Comparison of ENCODE assay signal across 16 cellular contexts in the genomic region with DNA sequence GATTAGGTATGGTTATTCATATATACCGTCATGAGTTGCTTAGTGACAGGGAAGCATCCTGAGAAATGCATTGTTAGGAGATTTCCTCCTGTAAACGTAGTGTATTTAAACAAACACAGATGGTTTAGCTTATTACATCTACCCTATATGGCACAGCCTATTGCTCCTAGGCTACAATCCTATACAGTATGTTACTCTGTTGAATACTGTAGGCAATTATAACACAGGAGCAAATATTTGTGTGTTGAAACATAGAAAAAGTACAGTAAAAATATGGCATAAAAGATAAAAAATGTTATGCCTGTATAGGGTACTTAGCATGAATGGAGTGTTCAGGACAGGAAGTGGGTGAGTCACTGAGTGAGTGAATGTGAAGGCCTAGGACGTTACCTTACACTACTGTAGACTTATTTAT.
DNase-seq lines count a peak whose midpoint lies in the region; ATAC-seq and TF ChIP-seq lines count a peak whose summit lies in the region.
"Had no signal": no experiment of that assay in that cellular context is flagged by ENCODE, and none has a peak within 500 bp of the region (broad histone marks: within the 10 kb centered on the region; RNA-seq: fewer than 3 reads in every experiment).

No MANE protein-coding gene starts in this region.

- H3K4me3 ChIP-seq in AG10803 (ENCODE audit: low read length) (no peak overlapping the region), astrocyte of the cerebellum (ENCODE audit: low read depth, low read length) (no peak overlapping the region)
- H3K4me3 ChIP-seq: sigmoid colon had no signal

- peak; percentile 44 for DNase-seq in AG10803 (ENCODE audit: low read depth)
- peak; percentile 29 for DNase-seq in LHCN-M2 (ENCODE audit: low read depth)
- peak; percentile 23 for DNase-seq in astrocyte of the cerebellum (ENCODE audit: low read depth)
- DNase-seq in glomerular visceral epithelial cell (ENCODE audit: extremely low spot score) = peak; percentile 20
- DNase-seq in NCI-H128 (lab: John Stamatoyannopoulos, UW; ENCODE audit: unreplicated experiment) = no peak
- no peak for DNase-seq in omental fat pad (ENCODE audit: low spot score)
- no peak for DNase-seq in DMS114 treated with DMSO at 0.1 percent for 48 hours (lab: John Stamatoyannopoulos, UW; ENCODE audit: unreplicated experiment)
- DNase-seq: Caco-2; kidney; NCI-H2171 treated with DMSO at 0.1 percent for 48 hours; NK-92 treated with Interleukin-12 subunit alpha and Interleukin-12 subunit beta, amount 100 ng/mL, for 24 hours; sigmoid colon; stimulated activated CD4-positive, alpha-beta T cell treated with anti-CD3 and anti-CD28 coated beads, Interleukin-2, amount 100 ng/mL, for 48 hours; T-helper 17 cell had no signal

- ATAC-seq in omental fat pad (ENCODE audit: low FRiP score) = no peak
- no peak for ATAC-seq in GM18498 (IDR thresholded peaks at IDR 0.05; ENCODE audit: unreplicated experiment)
- ATAC-seq: T-helper 17 cell, WTC11 had no signal

- TF ChIP-seq CTCF in AG10803 (conservative IDR thresholded peaks at IDR 0.05; ENCODE audit: low read length) = no peak
- no peak for TF ChIP-seq CTCF in astrocyte of the cerebellum (IDR thresholded peaks at IDR 0.05; ENCODE audit: low read depth, low read length, missing control alignments)
- TF ChIP-seq CTCF in omental fat pad (IDR thresholded peaks at IDR 0.05) = no peak

- in situ Hi-C loops in astrocyte of the cerebellum (cut with HindIII; ENCODE audit: low sequenced_read_pairs) = no loop called here

Comparison
In these comparisons a context has a peak if more than half of its experiments do, and no peak if none do; other contexts are left out.
1. DNase-seq: peak in AG10803 (single experiment), LHCN-M2 (single experiment), astrocyte of the cerebellum (single experiment) and glomerular visceral epithelial cell (single experiment); none in NCI-H128 (single experiment), omental fat pad (single experiment) and DMS114 treated with DMSO at 0.1 percent for 48 hours (single experiment).